Comparison of ENCODE assay signal across 9 cellular contexts in genomic region chr11:64854534-64855502, GRCh38. TPM values are rescaled to one million over a fixed set of nuclear protein-coding genes. Genes with fewer than 3 reads are reported as not detected.
A peak's percentile ranks its signal among the peaks of the same experiment; 100 is the strongest.
DNase-seq lines count a peak whose midpoint lies in the region; ATAC-seq, FAIRE-seq and TF ChIP-seq lines count a peak whose summit lies in the region.
"Had no signal": no experiment of that assay in that cellular context is flagged by ENCODE, and none has a peak within 500 bp of the region (broad histone marks: within the 10 kb centered on the region; RNA-seq: fewer than 3 reads in every experiment).

No MANE protein-coding gene starts in this region.

- DNase-seq in AG04449 (ENCODE audit: low read depth, low spot score) (peak; percentile 47), HTR-8/SVneo (ENCODE audit: insufficient read length, low spot score) (peak; percentile 91), fibroblast of gingiva (ENCODE audit: low read depth) (peak; percentile 84), non-pigmented ciliary epithelial cell (ENCODE audit: low read depth) (peak; percentile 63), NCI-H1105 treated with DMSO at 0.1 percent for 48 hours (lab: John Stamatoyannopoulos, UW) (no peak), SK-N-DZ (ENCODE audit: low spot score) (no peak), NCI-H187 treated with DMSO at 0.1 percent for 48 hours (lab: John Stamatoyannopoulos, UW) (no peak)
- DNase-seq in activated CD8-positive, alpha-beta T cell treated with anti-CD3 and anti-CD28 coated beads for 36 hours: peak; percentile 69

- H3K4me1 Mint-ChIP-seq in activated CD8-positive, alpha-beta T cell treated with anti-CD3 and anti-CD28 coated beads for 36 hours (ENCODE audit: low read depth): peaks cover 91% of the 10 kb centered on the region

- H3K4me3 Mint-ChIP-seq in activated CD8-positive, alpha-beta T cell treated with anti-CD3 and anti-CD28 coated beads for 36 hours: peak overlapping the region; percentile 48

- peak; percentile 82 for FAIRE-seq in HTR-8/SVneo (lab: Jason Lieb, UNC)

- H3K36me3 Mint-ChIP-seq in activated CD8-positive, alpha-beta T cell treated with anti-CD3 and anti-CD28 coated beads for 36 hours (ENCODE audit: low read depth): peaks cover 58% of the 10 kb centered on the region

- CTCF ChIA-PET in AG04449 (lab: Yijun Ruan, JAX): interaction anchor here (0.9 to 37.3 kb wide), 11 partner anchors 7 to 263 kb away, joined by 3 to 1375 read pairs (median 4); partner anchors contain the start of genes ARL2, CDC42BPG, EHD1 and ZNHIT2
- CTCF ChIA-PET in activated CD8-positive, alpha-beta T cell treated with anti-CD3 and anti-CD28 coated beads for 36 hours (lab: Charles Lee): interaction anchor here (1.0 to 28.9 kb wide), 4 partner anchors 8 to 263 kb away, joined by 3 to 1168 read pairs (median 168); partner anchors contain the start of genes EHD1 and ZNHIT2

- intact Hi-C loops in activated CD8-positive, alpha-beta T cell treated with anti-CD3 and anti-CD28 coated beads for 36 hours (cut with micrococcal nuclease): no loop called here

- no peaks in the 10 kb centered on the region for H3K9me3 Mint-ChIP-seq in activated CD8-positive, alpha-beta T cell treated with anti-CD3 and anti-CD28 coated beads for 36 hours

- no peak overlapping the region for H3K4me3 ChIP-seq in AG04449 (ENCODE audit: low read depth, low read length)
- H3K4me3 ChIP-seq: cardiac muscle cell had no signal

- H3K27me3 Mint-ChIP-seq in activated CD8-positive, alpha-beta T cell treated with anti-CD3 and anti-CD28 coated beads for 36 hours: no peaks in the 10 kb centered on the region

- H3K27ac Mint-ChIP-seq in activated CD8-positive, alpha-beta T cell treated with anti-CD3 and anti-CD28 coated beads for 36 hours: peak overlapping the region; percentile 89

- ATAC-seq in activated CD8-positive, alpha-beta T cell treated with anti-CD3 and anti-CD28 coated beads for 36 hours: no peak

- TF ChIP-seq CTCF in AG04449 (IDR thresholded peaks at IDR 0.05; ENCODE audit: insufficient read depth, low read length, missing control alignments): no peak
- TF ChIP-seq CTCF in activated CD8-positive, alpha-beta T cell treated with anti-CD3 and anti-CD28 coated beads for 36 hours (IDR thresholded peaks at IDR 0.05): no peak

- POLR2A ChIA-PET in AG04449 (lab: Yijun Ruan, JAX): interaction anchor here (1.6 to 3.7 kb wide), 4 partner anchors 10 to 24 kb away, joined by 16 to 38 read pairs (median 20); partner anchors contain the start of gene EHD1
- POLR2A ChIA-PET in activated CD8-positive, alpha-beta T cell treated with anti-CD3 and anti-CD28 coated beads for 36 hours (lab: Charles Lee): interaction anchor here (0.6 to 26.2 kb wide), 5 partner anchors 9 to 260 kb away, joined by 3 to 768 read pairs (median 8); partner anchors contain the start of gene EHD1

RNA-seq across cellular contexts. Expression of gene CDC42BPG, which starts 10.4 kb away (rescaled TPM):
- total RNA-seq in activated CD8-positive, alpha-beta T cell treated with anti-CD3 and anti-CD28 coated beads for 36 hours: under 1 TPM; 0.31 to 0.61 TPM
- 0.17 and 0.73 TPM in 2 replicates for polyA plus RNA-seq in SK-N-DZ (2014; cell fraction: cytosol; rRNA removed)
- 1.4 and 1.8 TPM in 2 replicates for polyA plus RNA-seq in SK-N-DZ (2014; cell fraction: nucleus; rRNA removed)

RNA-seq across cellular contexts. Expression of gene EHD1, which starts 23.6 kb away (rescaled TPM):
- 10 to 100 TPM; 60.3 to 65.1 TPM for total RNA-seq in activated CD8-positive, alpha-beta T cell treated with anti-CD3 and anti-CD28 coated beads for 36 hours
- 28.2 TPM in 2 replicates for polyA plus RNA-seq in SK-N-DZ (2014; cell fraction: cytosol; rRNA removed)
- 8.5 and 14.2 TPM in 2 replicates for polyA plus RNA-seq in SK-N-DZ (2014; cell fraction: nucleus; rRNA removed)

RNA-seq across cellular contexts. Expression of gene MEN1, which starts 44.5 kb away (rescaled TPM):
- 10 to 100 TPM; 25.8 to 29.0 TPM for total RNA-seq in activated CD8-positive, alpha-beta T cell treated with anti-CD3 and anti-CD28 coated beads for 36 hours
- polyA plus RNA-seq in SK-N-DZ (2014; cell fraction: cytosol; rRNA removed): 21.2 and 26.8 TPM in 2 replicates
- 40.7 and 64.0 TPM in 2 replicates for polyA plus RNA-seq in SK-N-DZ (2014; cell fraction: nucleus; rRNA removed)

RNA-seq across cellular contexts. Expression of gene MAP4K2, which starts 51.8 kb away (rescaled TPM):
- 10 to 100 TPM; 56.4 to 58.0 TPM for total RNA-seq in activated CD8-positive, alpha-beta T cell treated with anti-CD3 and anti-CD28 coated beads for 36 hours
- 12.7 and 32.3 TPM in 2 replicates for polyA plus RNA-seq in SK-N-DZ (2014; cell fraction: cytosol; rRNA removed)
- 62.1 and 80.6 TPM in 2 replicates for polyA plus RNA-seq in SK-N-DZ (2014; cell fraction: nucleus; rRNA removed)

Comparison
In these comparisons a context has a peak if more than half of its experiments do, and no peak if none do; other contexts are left out.
1. DNase-seq: peak in AG04449 (single experiment), HTR-8/SVneo (single experiment), activated CD8-positive, alpha-beta T cell treated with anti-CD3 and anti-CD28 coated beads for 36 hours (single experiment), fibroblast of gingiva (single experiment) and non-pigmented ciliary epithelial cell (single experiment); none in NCI-H1105 treated with DMSO at 0.1 percent for 48 hours (single experiment), SK-N-DZ (single experiment) and NCI-H187 treated with DMSO at 0.1 percent for 48 hours (single experiment).